Comparison of ENCODE assay signal across 8 cellular contexts in genomic region chr16:30748634-30749445, GRCh38. TPM values are rescaled to one million over a fixed set of nuclear protein-coding genes. Genes with fewer than 3 reads are reported as not detected.
DNase-seq lines count a peak whose midpoint lies in the region; ATAC-seq and TF ChIP-seq lines count a peak whose summit lies in the region.

No MANE protein-coding gene starts in this region.

- H3K27ac ChIP-seq in gastroesophageal sphincter (peak overlapping the region; percentile 71 to 90 (median 86)), neutrophil (peak overlapping the region; percentile 84)

- TF ChIP-seq CTCF in GM12865 (IDR thresholded peaks at IDR 0.05; ENCODE audit: insufficient read depth, low read depth, low read length, missing control alignments) = no peak
- TF ChIP-seq CTCF in gastroesophageal sphincter (IDR thresholded peaks at IDR 0.05) = no peak
- no peak for TF ChIP-seq CTCF in neutrophil (IDR thresholded peaks at IDR 0.05)

- peaks cover 0 to 53% of the 10 kb centered on the region in 2 donors for H3K36me3 ChIP-seq in gastroesophageal sphincter
- H3K36me3 ChIP-seq in neutrophil = peaks cover 51% of the 10 kb centered on the region

- peak overlapping the region; percentile 87 for H3K4me3 ChIP-seq in GM12865 (ENCODE audit: low read depth, low read length)
- peak overlapping the region; percentile 94 to 96 for H3K4me3 ChIP-seq in gastroesophageal sphincter
- H3K4me3 ChIP-seq in neutrophil (ENCODE audit: low read depth in 1 of 2, low read length in 1 of 2) = peak overlapping the region; percentile 77 to 96

- no peak for TF ChIP-seq POLR2A in gastroesophageal sphincter (IDR thresholded peaks at IDR 0.05)
- TF ChIP-seq POLR2A in GM18505 (IDR thresholded peaks at IDR 0.05; ENCODE audit: borderline replicate concordance, extremely low read depth, insufficient read depth, insufficient read length) = no peak

- no peak for TF ChIP-seq EP300 in gastroesophageal sphincter (IDR thresholded peaks at IDR 0.05)

- H3K4me1 ChIP-seq in gastroesophageal sphincter (peaks cover 0 to 23% (median 5%) of the 10 kb centered on the region in 3 donors), neutrophil (ENCODE audit: control insufficient read depth in 1 of 2, insufficient read depth in 1 of 2, low read depth in 1 of 2, low read length in 1 of 2) (peaks cover 18% of the 10 kb centered on the region in 2 experiments)

- H3K27me3 ChIP-seq in gastroesophageal sphincter = no peaks in the 10 kb centered on the region
- no peaks in the 10 kb centered on the region for H3K27me3 ChIP-seq in neutrophil

- 67% methylated on average over 3 of the region's 36 CpGs; no CpG with 5 or more reads in 1 of the 2 donors for WGBS in gastroesophageal sphincter (ENCODE audit: low coverage in 1 of 2), 2 donors

- no peak for ATAC-seq in gastroesophageal sphincter
- ATAC-seq in GM18505 (IDR thresholded peaks at IDR 0.05; ENCODE audit: unreplicated experiment) = no peak
- no peak for ATAC-seq in HG02798 (IDR thresholded peaks at IDR 0.05; ENCODE audit: poor library complexity, unreplicated experiment)

- H3K9me3 ChIP-seq in gastroesophageal sphincter (no peaks in the 10 kb centered on the region), neutrophil (no peaks in the 10 kb centered on the region)

- DNase-seq in A172 (ENCODE audit: low spot score) (peak; percentile 28), GM12865 (ENCODE audit: low read depth) (peak; percentile 65), HT1080 (ENCODE audit: low read depth) (peak; percentile 33)
- DNase-seq in activated T-cell treated with anti-CD3 and anti-CD28 coated beads, Interleukin-2, amount 50 U/mL, for 1 hour = peak; percentile 35

RNA-seq across cellular contexts. Expression of gene PHKG2, which starts 0.6 kb away (rescaled TPM):
- total RNA-seq in A172 (2014; rRNA removed; shearing (Covaris generic)) = 57.7 and 61.5 TPM in 2 replicates
- 24.8 and 25.7 TPM in 2 replicates for total RNA-seq in HT1080 (2014; rRNA removed; shearing (Covaris generic))
- polyA plus RNA-seq in HT1080 (2015; cell fraction: cytosol; rRNA removed) = 17.8 and 19.7 TPM in 2 replicates
- 52.3 and 58.0 TPM in 2 replicates for polyA plus RNA-seq in HT1080 (2015; cell fraction: nucleus; rRNA removed)
- total RNA-seq in gastroesophageal sphincter = 10 to 100 TPM; 19.4 to 29.0 (median 23.4) TPM

RNA-seq across cellular contexts. Expression of gene CFAP119, which starts 13.0 kb away (rescaled TPM):
- total RNA-seq in A172 (2014; rRNA removed; shearing (Covaris generic)) = 6.5 and 10.5 TPM in 2 replicates
- total RNA-seq in HT1080 (2014; rRNA removed; shearing (Covaris generic)) = 5.7 and 5.9 TPM in 2 replicates
- 1.6 and 2.7 TPM in 2 replicates for polyA plus RNA-seq in HT1080 (2015; cell fraction: cytosol; rRNA removed)
- polyA plus RNA-seq in HT1080 (2015; cell fraction: nucleus; rRNA removed) = 21.8 and 24.7 TPM in 2 replicates
- total RNA-seq in gastroesophageal sphincter = 1 to 10 TPM in 2 of 4 donors, not detected in 2; 1.3 to 1.9 TPM

RNA-seq across cellular contexts. Expression of gene RNF40, which starts 13.3 kb away (rescaled TPM):
- 105 and 107 TPM in 2 replicates for total RNA-seq in A172 (2014; rRNA removed; shearing (Covaris generic))
- 96.2 and 104 TPM in 2 replicates for total RNA-seq in HT1080 (2014; rRNA removed; shearing (Covaris generic))
- 46.4 and 48.5 TPM in 2 replicates for polyA plus RNA-seq in HT1080 (2015; cell fraction: cytosol; rRNA removed)
- polyA plus RNA-seq in HT1080 (2015; cell fraction: nucleus; rRNA removed) = 86.0 and 86.3 TPM in 2 replicates
- total RNA-seq in gastroesophageal sphincter = 100 to 1,000 TPM in 1 of 4 donors, 10 to 100 TPM in 3; 76.4 to 108 (median 80.6) TPM

RNA-seq across cellular contexts. Expression of gene ZNF629, which starts 38.2 kb away (rescaled TPM):
- total RNA-seq in A172 (2014; rRNA removed; shearing (Covaris generic)) = 20.5 and 20.8 TPM in 2 replicates
- 14.5 and 15.9 TPM in 2 replicates for total RNA-seq in HT1080 (2014; rRNA removed; shearing (Covaris generic))
- 5.2 and 6.0 TPM in 2 replicates for polyA plus RNA-seq in HT1080 (2015; cell fraction: cytosol; rRNA removed)
- 10.5 and 10.9 TPM in 2 replicates for polyA plus RNA-seq in HT1080 (2015; cell fraction: nucleus; rRNA removed)
- total RNA-seq in gastroesophageal sphincter = 10 to 100 TPM; 12.3 to 16.5 (median 14.5) TPM

RNA-seq across cellular contexts. Expression of gene SRCAP, which starts 49.9 kb away (rescaled TPM):
- 9.3 and 11.4 TPM in 2 replicates for total RNA-seq in A172 (2014; rRNA removed; shearing (Covaris generic))
- 17.3 and 22.9 TPM in 2 replicates for total RNA-seq in HT1080 (2014; rRNA removed; shearing (Covaris generic))
- polyA plus RNA-seq in HT1080 (2015; cell fraction: cytosol; rRNA removed) = 12.7 and 13.1 TPM in 2 replicates
- polyA plus RNA-seq in HT1080 (2015; cell fraction: nucleus; rRNA removed) = 30.3 and 35.2 TPM in 2 replicates
- total RNA-seq in gastroesophageal sphincter = 10 to 100 TPM; 20.6 to 57.4 (median 36.0) TPM
